ENCODE assay signal across 25 cellular contexts in genomic region chr2:171902840-171903420, GRCh38. TPM values are rescaled to one million over a fixed set of nuclear protein-coding genes. Genes with fewer than 3 reads are reported as not detected.
A peak's percentile ranks its signal among the peaks of the same experiment; 100 is the strongest.
DNase-seq lines count a peak whose midpoint lies in the region; ATAC-seq and TF ChIP-seq lines count a peak whose summit lies in the region.
"Had no signal": no experiment of that assay in that cellular context is flagged by ENCODE, and none has a peak within 500 bp of the region (broad histone marks: within the 10 kb centered on the region; RNA-seq: fewer than 3 reads in every experiment).

No MANE protein-coding gene starts in this region.

- intact Hi-C loops in gastrocnemius medialis (cut with DNase I; ENCODE audit: low total_unique reads): no loop called here
- intact Hi-C loops in left ventricle myocardium superior (cut with micrococcal nuclease): no loop called here

- H3K4me1 ChIP-seq in RWPE2 (ENCODE audit: insufficient read depth, poor library complexity, severe bottlenecking) (no peaks in the 10 kb centered on the region), gastrocnemius medialis (peaks cover 7 to 10% of the 10 kb centered on the region in 2 donors)
- H3K4me1 ChIP-seq: transverse colon had no signal

- no peak overlapping the region for H3K27ac ChIP-seq in RWPE2 (ENCODE audit: poor library complexity, severe bottlenecking)
- peak overlapping the region; percentile 23 to 57 (median 32) for H3K27ac ChIP-seq in gastrocnemius medialis
- H3K27ac ChIP-seq: transverse colon had no signal

- peak; percentile 75 for ATAC-seq in GM21576 (IDR thresholded peaks at IDR 0.05; ENCODE audit: unreplicated experiment)
- peak; percentile 14; the same call in 1 of the 3 replicates for ATAC-seq in RWPE2 (ENCODE audit: low read depth)
- peak; percentile 90 to 93 for ATAC-seq in gastrocnemius medialis
- ATAC-seq in left ventricle myocardium superior: no peak
- ATAC-seq: activated CD8-positive, alpha-beta T cell treated with anti-CD3 and anti-CD28 coated beads, Interleukin-2, amount 10 ng/mL, durations not matched to agents 7 days and 5 days; HCT116; mucosa of descending colon; natural killer cell; Panc1; T-helper 17 cell had no signal

- H3K4me3 ChIP-seq in RWPE2 (ENCODE audit: severe bottlenecking) (no peak overlapping the region), gastrocnemius medialis (no peak overlapping the region)
- H3K4me3 ChIP-seq: lung, mucosa of descending colon, transverse colon had no signal

- H3K36me3 ChIP-seq in RWPE2 (ENCODE audit: low read depth) (no peaks in the 10 kb centered on the region), gastrocnemius medialis (no peaks in the 10 kb centered on the region)
- H3K36me3 ChIP-seq: transverse colon had no signal

- in situ Hi-C loops in GM13977 (cut with MboI; ENCODE audit: low pct_unique_long_range_greater_than_20kb, low sequenced_read_pairs, unreplicated experiment) (no loop called here), gastrocnemius medialis (cut with MboI; ENCODE audit: low sequenced_read_pairs in 4 of 4) (loop anchor here in 1 of 4 donors (25.0 kb wide), 1 partner anchor 659 kb away; the partner anchor contains the start of gene PDK1)

- H3K9me3 ChIP-seq in RWPE2 (ENCODE audit: severe bottlenecking) (no peaks in the 10 kb centered on the region), gastrocnemius medialis (no peaks in the 10 kb centered on the region)
- H3K9me3 ChIP-seq: mucosa of descending colon, transverse colon had no signal

- no peak for TF ChIP-seq POLR2A in gastrocnemius medialis (IDR thresholded peaks at IDR 0.05)

- TF ChIP-seq CTCF in GM13977 (IDR thresholded peaks at IDR 0.05; ENCODE audit: extremely low read depth, insufficient read depth, missing control alignments) (no peak), RWPE2 (IDR thresholded peaks at IDR 0.05; ENCODE audit: poor library complexity, severe bottlenecking) (no peak), gastrocnemius medialis (IDR thresholded peaks at IDR 0.05 in 4 of 5, conservative IDR thresholded peaks at IDR 0.05 in 1 of 5) (no peak)

- H3K27me3 ChIP-seq in RWPE2 (ENCODE audit: insufficient read depth, poor library complexity, severe bottlenecking) (no peaks in the 10 kb centered on the region), gastrocnemius medialis (no peaks in the 10 kb centered on the region)
- H3K27me3 ChIP-seq: transverse colon had no signal

- DNase-seq in GM13977 (ENCODE audit: low spot score) (peak; percentile 34), RWPE2 (ENCODE audit: low spot score) (no peak), gastrocnemius medialis (no peak), NCI-H1092 treated with DMSO at 0.1 percent for 48 hours (lab: John Stamatoyannopoulos, UW) (no peak), left ventricle myocardium superior (no peak), HuH-7 (ENCODE audit: low spot score) (no peak)
- DNase-seq: activated CD8-positive, alpha-beta T cell treated with anti-CD3 and anti-CD28 coated beads, Interleukin-2, amount 10 ng/mL, durations not matched to agents 7 days and 5 days; activated effector memory CD4-positive, alpha-beta T cell treated with Interleukin-2 at 50 U/mL for 16 hours; activated naive CD8-positive, alpha-beta T cell treated with anti-CD3 and anti-CD28 coated beads, Interleukin-2, amount 10 ng/mL, durations not matched to agents 7 days and 5 days; aorta; hippocampal formation; KG1; mucosa of descending colon; natural killer cell; NCI-H1436 treated with DMSO at 0.1 percent for 48 hours; NCI-H2081 treated with DMSO at 0.1 percent for 48 hours; occipital lobe; SHP77; stimulated activated CD4-positive, alpha-beta T cell treated with anti-CD3 and anti-CD28 coated beads, Interleukin-4, amount 100 ng/mL, for 24 hours; T-helper 17 cell; transverse colon had no signal

RNA-seq across cellular contexts. Expression of gene SLC25A12, which starts 8.9 kb away (rescaled TPM):
- 10 to 100 TPM; 54.2 to 91.3 (median 79.0) TPM for total RNA-seq in gastrocnemius medialis
- total RNA-seq in left ventricle myocardium superior: 134 TPM

RNA-seq across cellular contexts. Expression of gene HAT1, which starts 19.3 kb away (rescaled TPM):
- total RNA-seq in gastrocnemius medialis: 10 to 100 TPM; 30.6 to 61.9 (median 50.0) TPM
- total RNA-seq in left ventricle myocardium superior: 35.1 TPM
